18 cellular contexts compared by ENCODE assay signal in genomic region chr18:66931010-66931409, GRCh38.
"Had no signal": no experiment of that assay in that cellular context is flagged by ENCODE, and none has a peak within 500 bp of the region (broad histone marks: within the 10 kb centered on the region; RNA-seq: fewer than 3 reads in every experiment).

No MANE protein-coding gene starts in this region.

- H3K36me3 Mint-ChIP-seq: naive thymus-derived CD8-positive, alpha-beta T cell; stimulated activated memory B cell treated with anti-CD40 and anti-IgM and Interleukin-4, amounts not matched to agents 10 μg/mL and 1 μg/mL and 100 μg/mL, for 72 hours had no signal

- H3K27me3 Mint-ChIP-seq: naive thymus-derived CD8-positive, alpha-beta T cell; stimulated activated memory B cell treated with anti-CD40 and anti-IgM and Interleukin-4, amounts not matched to agents 10 μg/mL and 1 μg/mL and 100 μg/mL, for 72 hours; stimulated activated naive CD8-positive, alpha-beta T cell treated with anti-CD3 and anti-CD28 coated beads, Interleukin-15, Interleukin-2, amounts not matched to agents 100 ng/mL and 50 ng/mL, for 24 hours had no signal

- ATAC-seq: esophagus mucosa; left colon; mucosa of descending colon; naive thymus-derived CD8-positive, alpha-beta T cell; sciatic nerve; stimulated activated memory B cell treated with anti-CD40 and anti-IgM and Interleukin-4, amounts not matched to agents 10 μg/mL and 1 μg/mL and 100 μg/mL, for 72 hours; upper lobe of right lung had no signal

- H3K4me1 ChIP-seq: spleen, tibial nerve, upper lobe of right lung, vagina had no signal

- H3K27ac Mint-ChIP-seq: naive thymus-derived CD8-positive, alpha-beta T cell; stimulated activated memory B cell treated with anti-CD40 and anti-IgM and Interleukin-4, amounts not matched to agents 10 μg/mL and 1 μg/mL and 100 μg/mL, for 72 hours; stimulated activated naive CD8-positive, alpha-beta T cell treated with anti-CD3 and anti-CD28 coated beads, Interleukin-15, Interleukin-2, amounts not matched to agents 100 ng/mL and 50 ng/mL, for 24 hours had no signal

- DNase-seq: dorsolateral prefrontal cortex; effector CD8-positive, alpha-beta T cell; left colon; mucosa of descending colon; naive thymus-derived CD8-positive, alpha-beta T cell; posterior cingulate gyrus; spleen; stimulated activated CD4-positive, alpha-beta T cell treated with anti-CD3 and anti-CD28 coated beads, Interleukin-15, amount 100 ng/mL, for 24 hours; stimulated activated CD4-positive, alpha-beta T cell treated with anti-CD3 and anti-CD28 coated beads, Interleukin-1b, Interleukin-23, amount 100 ng/mL, for 48 hours; stimulated activated CD4-positive, alpha-beta T cell treated with anti-CD3 and anti-CD28 coated beads, Interleukin-4, amount 100 ng/mL, for 24 hours; upper lobe of right lung had no signal

- H3K27ac ChIP-seq: coronary artery, dorsolateral prefrontal cortex, spleen, tibial nerve, upper lobe of right lung, vagina had no signal

- H3K4me3 ChIP-seq: coronary artery, dorsolateral prefrontal cortex, mucosa of descending colon, spleen, tibial nerve, upper lobe of right lung, vagina had no signal

- H3K9me3 ChIP-seq: mucosa of descending colon, spleen, tibial nerve, upper lobe of right lung, vagina had no signal

- H3K4me3 Mint-ChIP-seq: naive thymus-derived CD8-positive, alpha-beta T cell; stimulated activated memory B cell treated with anti-CD40 and anti-IgM and Interleukin-4, amounts not matched to agents 10 μg/mL and 1 μg/mL and 100 μg/mL, for 72 hours; stimulated activated naive CD8-positive, alpha-beta T cell treated with anti-CD3 and anti-CD28 coated beads, Interleukin-15, Interleukin-2, amounts not matched to agents 100 ng/mL and 50 ng/mL, for 24 hours had no signal

- H3K9me3 Mint-ChIP-seq: stimulated activated memory B cell treated with anti-CD40 and anti-IgM and Interleukin-4, amounts not matched to agents 10 μg/mL and 1 μg/mL and 100 μg/mL, for 72 hours had no signal

- H3K4me1 Mint-ChIP-seq: naive thymus-derived CD8-positive, alpha-beta T cell; stimulated activated memory B cell treated with anti-CD40 and anti-IgM and Interleukin-4, amounts not matched to agents 10 μg/mL and 1 μg/mL and 100 μg/mL, for 72 hours had no signal

- H3K27me3 ChIP-seq: spleen, tibial nerve, upper lobe of right lung, vagina had no signal

- H3K36me3 ChIP-seq: spleen, tibial nerve, upper lobe of right lung, vagina had no signal
